In genomic region chr1:34779005-34779404, GRCh38 we compare ENCODE assay signal across 35 cellular contexts. TPM values are rescaled to one million over a fixed set of nuclear protein-coding genes. Genes with fewer than 3 reads are reported as not detected.
"Had no signal": no experiment of that assay in that cellular context is flagged by ENCODE, and none has a peak within 500 bp of the region (broad histone marks: within the 10 kb centered on the region; RNA-seq: fewer than 3 reads in every experiment).

No MANE protein-coding gene starts in this region.

- H3K27ac ChIP-seq: colonic mucosa, neutrophil, pancreas, thyroid gland, upper lobe of left lung had no signal

- H3K9me3 ChIP-seq: colonic mucosa, esophagus squamous epithelium, mucosa of descending colon, neutrophil, pancreas, thyroid gland, upper lobe of left lung had no signal

- H3K4me1 ChIP-seq: colonic mucosa had no signal

- DNase-seq: colonic mucosa; effector memory CD4-positive, alpha-beta T cell; erythroblast; esophagus squamous epithelium; kidney; mesenchymal stem cell; mucosa of descending colon; naive B cell; pancreas; retina; stimulated activated CD4-positive, alpha-beta T cell treated with anti-CD3 and anti-CD28 coated beads, Interleukin-12 subunit alpha, Interleukin-12 subunit beta, amount 100 ng/mL, for 4 hours; stimulated activated CD4-positive, alpha-beta T cell treated with anti-CD3 and anti-CD28 coated beads, Interleukin-1b, Interleukin-23, amount 100 ng/mL, for 48 hours; stimulated activated CD4-positive, alpha-beta T cell treated with anti-CD3 and anti-CD28 coated beads, Interleukin-4, amount 100 ng/mL, for 1 hour; stimulated activated CD8-positive, alpha-beta memory T cell treated with anti-CD3 and anti-CD28 coated beads, Interleukin-4, amount 100 ng/mL, for 48 hours; stimulated activated naive CD4-positive, alpha-beta T cell; stimulated activated naive CD8-positive, alpha-beta T cell treated with anti-CD3 and anti-CD28 coated beads, Interleukin-15, amount 100 ng/mL, for 72 hours; thyroid gland had no signal

- H3K4me3 ChIP-seq: colonic mucosa, esophagus squamous epithelium, lung, mucosa of descending colon, pancreas, smooth muscle cell, thyroid gland, upper lobe of left lung had no signal

- H3K27me3 ChIP-seq: pancreas had no signal

- H3K36me3 ChIP-seq: colonic mucosa, esophagus squamous epithelium, neutrophil, pancreas, thyroid gland, upper lobe of left lung had no signal

- H3K4me2 ChIP-seq: smooth muscle cell had no signal

- ATAC-seq: left lobe of liver; mucosa of descending colon; natural killer cell treated with Interleukin-12 subunit alpha and Interleukin-12 subunit beta and Interleukin-15 and Interleukin-18, amount 100 ng/mL, for 72 hours; pancreas; sciatic nerve; stimulated activated naive CD8-positive, alpha-beta T cell treated with anti-CD3 and anti-CD28 coated beads, Interleukin-15, amount 100 ng/mL, for 72 hours had no signal

RNA-seq across cellular contexts. Expression of gene GJB3, which starts 2.0 kb away (rescaled TPM):
- total RNA-seq: chondrocyte; endothelial cell of umbilical vein; frontal cortex; mesothelial cell of epicardium; natural killer cell treated with Interleukin-12 subunit alpha and Interleukin-12 subunit beta and Interleukin-15 and Interleukin-18, amount 100 ng/mL, for 72 hours; neural crest cell; omental fat pad; posterior vena cava; pulmonary artery endothelial cell; temporal lobe had no signal
- polyA plus RNA-seq: endothelial cell of umbilical vein had no signal

RNA-seq across cellular contexts. Expression of gene GJA4, which starts 13.8 kb away (rescaled TPM):
- total RNA-seq: mesothelial cell of epicardium, smooth muscle cell had no signal
- polyA plus RNA-seq: smooth muscle cell had no signal

RNA-seq across cellular contexts. Expression of gene GJB4, which starts 19.5 kb away (rescaled TPM):
- total RNA-seq: chondrocyte; endothelial cell of umbilical vein; frontal cortex; glomerular endothelial cell; left lobe of liver; liver; mesothelial cell of epicardium; mucosa of descending colon; natural killer cell treated with Interleukin-12 subunit alpha and Interleukin-12 subunit beta and Interleukin-15 and Interleukin-18, amount 100 ng/mL, for 72 hours; neural crest cell; omental fat pad; posterior vena cava; pulmonary artery endothelial cell; sciatic nerve; temporal lobe; thyroid gland; upper lobe of left lung had no signal
- polyA plus RNA-seq: endothelial cell of umbilical vein, liver, pancreas, smooth muscle cell had no signal

RNA-seq across cellular contexts. Expression of gene GJB5, which starts 24.2 kb away (rescaled TPM):
- total RNA-seq: chondrocyte; endothelial cell of umbilical vein; frontal cortex; glomerular endothelial cell; kidney; left lobe of liver; liver; mucosa of descending colon; natural killer cell treated with Interleukin-12 subunit alpha and Interleukin-12 subunit beta and Interleukin-15 and Interleukin-18, amount 100 ng/mL, for 72 hours; neural crest cell; omental fat pad; pancreas; posterior vena cava; pulmonary artery endothelial cell; temporal lobe; thyroid gland had no signal
- polyA plus RNA-seq: endothelial cell of umbilical vein, liver, pancreas had no signal
